ENCODE assay signal across 9 cellular contexts in genomic region chr14:75182820-75183219, GRCh38. TPM values are rescaled to one million over a fixed set of nuclear protein-coding genes. Genes with fewer than 3 reads are reported as not detected.
A peak's percentile ranks its signal among the peaks of the same experiment; 100 is the strongest.
DNase-seq lines count a peak whose midpoint lies in the region; ATAC-seq, FAIRE-seq and TF ChIP-seq lines count a peak whose summit lies in the region.
"Had no signal": no experiment of that assay in that cellular context is flagged by ENCODE, and none has a peak within 500 bp of the region (broad histone marks: within the 10 kb centered on the region; RNA-seq: fewer than 3 reads in every experiment).

No MANE protein-coding gene starts in this region.

- H3K4me3 ChIP-seq in mammary epithelial cell (replicated peaks in 1 of 3; ENCODE audit: insufficient read depth in 1 of 3, low read depth in 2 of 3, low read length in 3 of 3) (no peak overlapping the region), HepG2 (replicated peaks in 1 of 3; ENCODE audit: insufficient read depth in 1 of 3, low read depth in 2 of 3, low read length in 3 of 3) (no peak overlapping the region), upper lobe of right lung (no peak overlapping the region), H7 (ENCODE audit: insufficient read depth, low read depth, low read length) (no peak overlapping the region)

- H3K4me1 ChIP-seq in mammary epithelial cell (ENCODE audit: insufficient read depth, low read length), result peaks cover 4% of the 10 kb centered on the region
- peaks cover 42% of the 10 kb centered on the region for H3K4me1 ChIP-seq in HepG2 (ENCODE audit: insufficient read depth, low read length)
- H3K4me1 ChIP-seq in upper lobe of right lung, result peaks cover 27% of the 10 kb centered on the region

- no peak for TF ChIP-seq POLR2A in HepG2 (IDR thresholded peaks at IDR 0.05; ENCODE audit: insufficient read depth in 1 of 2, low read depth in 2 of 2, low read length in 2 of 2)

- H3K4me2 ChIP-seq in mammary epithelial cell (ENCODE audit: insufficient read depth, low read depth, low read length) (no peak overlapping the region), HepG2 (ENCODE audit: low read depth, low read length) (no peak overlapping the region; the same call in 1 of the 2 replicates)

- no peak for ATAC-seq in HepG2
- ATAC-seq in upper lobe of right lung, result peak; percentile 87
- ATAC-seq in GM19351 (IDR thresholded peaks at IDR 0.05; ENCODE audit: unreplicated experiment), result no peak

- TF ChIP-seq EP300 in HepG2 (IDR thresholded peaks at IDR 0.05; ENCODE audit: low read depth in 2 of 2, low read length in 2 of 2) (no peak), HepG2 (CRISPR knock-in tag; IDR thresholded peaks at IDR 0.05; ENCODE audit: borderline replicate concordance) (no peak)

- H3K79me2 ChIP-seq in mammary epithelial cell (ENCODE audit: insufficient read depth, low read length), result no peaks in the 10 kb centered on the region
- H3K79me2 ChIP-seq in HepG2 (ENCODE audit: insufficient read depth, low read length), result no peaks in the 10 kb centered on the region

- no peak overlapping the region for H2AFZ ChIP-seq in mammary epithelial cell (ENCODE audit: low read depth, low read length)
- H2AFZ ChIP-seq in HepG2 (ENCODE audit: low read length), result no peak overlapping the region

- dilution Hi-C loops in mammary epithelial cell (cut with HindIII; ENCODE audit: low sequenced_read_pairs), result no loop called here

- H3K27ac ChIP-seq in mammary epithelial cell (ENCODE audit: insufficient read depth, low read depth, low read length) (no peak overlapping the region), HepG2 (ENCODE audit: extremely low read length, insufficient read depth, low read length) (no peak overlapping the region), upper lobe of right lung (peak overlapping the region; percentile 73)
- H3K27ac ChIP-seq: epithelial cell of prostate had no signal

- no peaks in the 10 kb centered on the region for H3K27me3 ChIP-seq in mammary epithelial cell (ENCODE audit: insufficient read depth, low read length)
- H3K27me3 ChIP-seq in HepG2 (ENCODE audit: control insufficient read depth in 1 of 2, insufficient read depth in 2 of 2, low read length in 2 of 2), result no peaks in the 10 kb centered on the region; a peak in 1 of 5 replicates
- no peaks in the 10 kb centered on the region for H3K27me3 ChIP-seq in upper lobe of right lung
- H3K27me3 ChIP-seq in H7 (ENCODE audit: control insufficient read depth, insufficient read depth, low read length), result no peaks in the 10 kb centered on the region

- TF ChIP-seq CTCF in mammary epithelial cell (conservative IDR thresholded peaks at IDR 0.05 in 1 of 2, IDR thresholded peaks at IDR 0.05 in 1 of 2; ENCODE audit: extremely low read depth in 1 of 2, insufficient read depth in 1 of 2, low read depth in 1 of 2, low read length in 2 of 2) (no peak), HepG2 (CRISPR knock-in tag; IDR thresholded peaks at IDR 0.05) (no peak), upper lobe of right lung (IDR thresholded peaks at IDR 0.05) (no peak)

- TF ChIP-seq RAD21 in HepG2 (CRISPR knock-in tag; IDR thresholded peaks at IDR 0.05), result no peak

- POLR2A ChIA-PET in HepG2 (lab: Yijun Ruan, JAX), result interaction anchor here (0.8 kb wide), 1 partner anchor 13 kb away, joined by 3 read pairs; no protein-coding TSS in a partner anchor

- FAIRE-seq in HepG2 (lab: Jason Lieb, UNC), result no peak

- DNase-seq in KBM-7 (peak; percentile 67), mammary epithelial cell (peak; percentile 35), HepG2 (ENCODE audit: low spot score) (peak; percentile 50), upper lobe of right lung (no peak), H7 (no peak), NCI-H69 (lab: John Stamatoyannopoulos, UW) (no peak)
- no peak for DNase-seq in activated CD4-positive, CD25-positive, alpha-beta regulatory T cell (lab: John Stamatoyannopoulos, UW)

- 100% methylated on average over 1 of the region's 1 CpG for WGBS in mammary epithelial cell (ENCODE audit: low coverage, missing lambda C conversion rate)
- WGBS in HepG2 (ENCODE audit: low lambda C conversion rate), result 3% methylated on average over 1 of the region's 1 CpG

- H3K9me3 ChIP-seq in mammary epithelial cell (replicated peaks; ENCODE audit: insufficient read depth, low read length) (no peaks in the 10 kb centered on the region), HepG2 (ENCODE audit: low read length) (no peaks in the 10 kb centered on the region), upper lobe of right lung (no peaks in the 10 kb centered on the region)

- H3K9ac ChIP-seq in mammary epithelial cell (ENCODE audit: insufficient read depth, low read length) (no peak overlapping the region), HepG2 (ENCODE audit: insufficient read depth, low read depth, low read length) (no peak overlapping the region)

- BruUV-seq in mammary epithelial cell (replicated peaks; lab: Mats Ljungman, UMichigan) (no TSS peak), HepG2 (replicated peaks; lab: Mats Ljungman, UMichigan) (no TSS peak)

- in situ Hi-C loops in KBM-7 (cut with MboI; ENCODE audit: low pct_unique_long_range_greater_than_20kb, low sequenced_read_pairs) (no loop called here), mammary epithelial cell (cut with MboI; ENCODE audit: low sequenced_read_pairs in 2 of 2) (no loop called here), HepG2 (cut with HindIII; ENCODE audit: extremely low pct_ligation_motif_present, low pct_unique_long_range_greater_than_20kb) (no loop called here)

- H4K20me1 ChIP-seq in mammary epithelial cell (ENCODE audit: insufficient read depth, low read length) (no peaks in the 10 kb centered on the region), HepG2 (ENCODE audit: insufficient read depth, low read length) (no peaks in the 10 kb centered on the region)

- H3K36me3 ChIP-seq in mammary epithelial cell (ENCODE audit: insufficient read depth, low read length) (no peaks in the 10 kb centered on the region), HepG2 (replicated peaks in 1 of 2; ENCODE audit: control insufficient read depth in 1 of 2, insufficient read depth in 2 of 2, low read length in 2 of 2) (no peaks in the 10 kb centered on the region), upper lobe of right lung (no peaks in the 10 kb centered on the region), H7 (replicated peaks; ENCODE audit: control insufficient read depth, insufficient read depth, low read length) (no peaks in the 10 kb centered on the region)

- intact Hi-C loops in mammary epithelial cell (cut with micrococcal nuclease) (no loop called here), HepG2 (cut with micrococcal nuclease; ENCODE audit: unreplicated experiment) (no loop called here), upper lobe of right lung (cut with DNase I) (no loop called here)

- CTCF ChIA-PET in mammary epithelial cell (lab: Charles Lee; ENCODE audit: low non-redundant PET), result interaction anchor here (0.6 to 0.7 kb wide), 3 partner anchors 39 to 322 kb away, joined by 4 to 6 read pairs (median 5); no protein-coding TSS in a partner anchor
- CTCF ChIA-PET in HepG2 (lab: Yijun Ruan, JAX; ENCODE audit: low intra/inter-chr PET ratio, low total read pairs), result no interaction called here

RNA-seq across cellular contexts. Expression of gene TMED10, which starts 6.4 kb away (rescaled TPM):
- total RNA-seq in mammary epithelial cell (100 to 1,000 TPM; 389 to 397 TPM), HepG2 (2016; rRNA removed; fragmentation: Illumina TruSeq; extraction: Trizol) (183 and 311 TPM in 2 replicates), upper lobe of right lung (303 TPM)
- polyA plus RNA-seq in mammary epithelial cell (385 TPM), HepG2 (2011; rRNA removed) (292 and 377 TPM in 2 replicates)
- 522 TPM for polyA minus RNA-seq in mammary epithelial cell
- 31.8 and 36.6 TPM in 2 replicates for total RNA-seq in HepG2 (2016; cell fraction: cytosol; rRNA removed; fragmentation: Illumina TruSeq; extraction: Trizol; ENCODE audit: low read depth)
- total RNA-seq in HepG2 (2016; cell fraction: insoluble cytoplasmic fraction; rRNA removed; fragmentation: Illumina TruSeq; extraction: Trizol), result 191 and 318 TPM in 2 replicates
- total RNA-seq in HepG2 (2016; cell fraction: membrane; rRNA removed; fragmentation: Illumina TruSeq; extraction: Trizol), result 62.0 and 63.6 TPM in 2 replicates
- total RNA-seq in HepG2 (2016; cell fraction: nucleus; rRNA removed; fragmentation: Illumina TruSeq; extraction: Trizol), result 252 and 291 TPM in 2 replicates
- 308 and 326 TPM in 2 replicates for polyA plus RNA-seq in HepG2 (2011; cell fraction: cytosol; rRNA removed)
- 81.4 and 84.1 TPM in 2 replicates for polyA plus RNA-seq in HepG2 (2011; cell fraction: nucleus; rRNA removed)
- polyA plus RNA-seq in HepG2 (2012), result 131 and 139 TPM in 2 replicates
- polyA plus RNA-seq in HepG2 (2016; cell fraction: cytosol; fragmentation: Illumina TruSeq; extraction: Trizol; ENCODE audit: low read depth), result 36.6 and 41.3 TPM in 2 replicates
- polyA plus RNA-seq in HepG2 (2016; cell fraction: insoluble cytoplasmic fraction; fragmentation: Illumina TruSeq; extraction: Trizol; ENCODE audit: low read depth), result 162 and 165 TPM in 2 replicates
- 58.6 and 59.0 TPM in 2 replicates for polyA plus RNA-seq in HepG2 (2016; cell fraction: membrane; fragmentation: Illumina TruSeq; extraction: Trizol; ENCODE audit: low read depth)
- 306 and 326 TPM in 2 replicates for polyA plus RNA-seq in HepG2 (2016; cell fraction: nucleus; fragmentation: Illumina TruSeq; extraction: Trizol; ENCODE audit: insufficient read depth, low read depth)
- 546 and 919 TPM in 2 replicates for polyA minus RNA-seq in HepG2 (2011; rRNA and poly(A)+ RNA removed; ENCODE audit: low replicate concordance)
- 247 and 332 TPM in 2 replicates for polyA minus RNA-seq in HepG2 (2011; cell fraction: cytosol; rRNA and poly(A)+ RNA removed)
- 78.8 and 85.5 TPM in 2 replicates for polyA minus RNA-seq in HepG2 (2011; cell fraction: nucleus; rRNA and poly(A)+ RNA removed)
- 151 and 240 TPM in 2 replicates for total RNA-seq in H7 (2014; rRNA removed; shearing (Covaris generic))

RNA-seq across cellular contexts. Expression of gene NEK9, which starts 56.0 kb away (rescaled TPM):
- total RNA-seq in mammary epithelial cell, result 10 to 100 TPM; 31.7 to 58.0 TPM
- polyA plus RNA-seq in mammary epithelial cell, result 17.7 TPM
- polyA minus RNA-seq in mammary epithelial cell, result 54.9 TPM
- total RNA-seq in HepG2 (2016; rRNA removed; fragmentation: Illumina TruSeq; extraction: Trizol), result 16.5 and 29.4 TPM in 2 replicates
- total RNA-seq in HepG2 (2016; cell fraction: cytosol; rRNA removed; fragmentation: Illumina TruSeq; extraction: Trizol; ENCODE audit: low read depth), result 8.6 and 9.3 TPM in 2 replicates
- 17.5 and 29.6 TPM in 2 replicates for total RNA-seq in HepG2 (2016; cell fraction: insoluble cytoplasmic fraction; rRNA removed; fragmentation: Illumina TruSeq; extraction: Trizol)
- 11.8 and 12.2 TPM in 2 replicates for total RNA-seq in HepG2 (2016; cell fraction: membrane; rRNA removed; fragmentation: Illumina TruSeq; extraction: Trizol)
- 25.2 and 29.4 TPM in 2 replicates for total RNA-seq in HepG2 (2016; cell fraction: nucleus; rRNA removed; fragmentation: Illumina TruSeq; extraction: Trizol)
- polyA plus RNA-seq in HepG2 (2011; rRNA removed), result 27.3 and 32.1 TPM in 2 replicates
- polyA plus RNA-seq in HepG2 (2011; cell fraction: cytosol; rRNA removed), result 17.4 and 19.0 TPM in 2 replicates
- 69.4 and 74.5 TPM in 2 replicates for polyA plus RNA-seq in HepG2 (2011; cell fraction: nucleus; rRNA removed)
- 30.8 and 31.9 TPM in 2 replicates for polyA plus RNA-seq in HepG2 (2012)
- 0.96 and 1.7 TPM in 2 replicates for polyA plus RNA-seq in HepG2 (2016; cell fraction: cytosol; fragmentation: Illumina TruSeq; extraction: Trizol; ENCODE audit: low read depth)
- 32.5 and 34.6 TPM in 2 replicates for polyA plus RNA-seq in HepG2 (2016; cell fraction: insoluble cytoplasmic fraction; fragmentation: Illumina TruSeq; extraction: Trizol; ENCODE audit: low read depth)
- polyA plus RNA-seq in HepG2 (2016; cell fraction: membrane; fragmentation: Illumina TruSeq; extraction: Trizol; ENCODE audit: low read depth), result 4.7 and 5.0 TPM in 2 replicates
- 60.6 and 64.1 TPM in 2 replicates for polyA plus RNA-seq in HepG2 (2016; cell fraction: nucleus; fragmentation: Illumina TruSeq; extraction: Trizol; ENCODE audit: insufficient read depth, low read depth)
- polyA minus RNA-seq in HepG2 (2011; rRNA and poly(A)+ RNA removed; ENCODE audit: low replicate concordance), result 33.3 and 65.4 TPM in 2 replicates
- polyA minus RNA-seq in HepG2 (2011; cell fraction: cytosol; rRNA and poly(A)+ RNA removed), result 16.4 and 19.4 TPM in 2 replicates
- polyA minus RNA-seq in HepG2 (2011; cell fraction: nucleus; rRNA and poly(A)+ RNA removed), result 42.6 and 47.6 TPM in 2 replicates
- 78.1 TPM for total RNA-seq in upper lobe of right lung
- 23.0 and 38.4 TPM in 2 replicates for total RNA-seq in H7 (2014; rRNA removed; shearing (Covaris generic))

Comparison
In these comparisons a context has a peak if more than half of its experiments do, and no peak if none do; other contexts are left out.
1. DNase-seq: peak in KBM-7 (single experiment), mammary epithelial cell (single experiment) and HepG2 (single experiment); none in upper lobe of right lung (single experiment), H7 (single experiment), activated CD4-positive, CD25-positive, alpha-beta regulatory T cell (0 of 4) and NCI-H69 (single experiment).